In genomic region chr18:55964171-55964570, GRCh38 we compare ENCODE assay signal across 22 cellular contexts.
"Had no signal": no experiment of that assay in that cellular context is flagged by ENCODE, and none has a peak within 500 bp of the region (broad histone marks: within the 10 kb centered on the region; RNA-seq: fewer than 3 reads in every experiment).

No MANE protein-coding gene starts in this region.

- H3K4me1 ChIP-seq: colonic mucosa, esophagus muscularis mucosa, foreskin keratinocyte, gastroesophageal sphincter, heart right ventricle, left lung, lower lobe of right lung had no signal

- H3K27me3 Mint-ChIP-seq: dendritic cell treated with granulocyte-macrophage colony-stimulating factor and Interleukin-4, amounts not matched to agents 40 ng/mL and 50 ng/mL, for 4 days; effector memory CD8-positive, alpha-beta T cell had no signal

- H3K9me3 ChIP-seq: colonic mucosa, esophagus muscularis mucosa, gastroesophageal sphincter, heart right ventricle, left lung, lower lobe of right lung had no signal

- H3K36me3 ChIP-seq: colonic mucosa, esophagus muscularis mucosa, gastroesophageal sphincter, heart right ventricle, left lung, lower lobe of right lung had no signal

- DNase-seq: colonic mucosa; cortex of kidney; effector CD8-positive, alpha-beta T cell; effector memory CD8-positive, alpha-beta T cell; endodermal cell; foreskin keratinocyte; head of caudate nucleus; heart right ventricle; hippocampal formation; left cardiac atrium; left lung; left ventricle myocardium superior; lower lobe of right lung; mesenchymal stem cell; midbrain had no signal

- FAIRE-seq: endothelial cell of umbilical vein, frontal cortex, islet of Langerhans, keratinocyte had no signal

- H3K27ac Mint-ChIP-seq: dendritic cell treated with granulocyte-macrophage colony-stimulating factor and Interleukin-4, amounts not matched to agents 40 ng/mL and 50 ng/mL, for 4 days; effector memory CD8-positive, alpha-beta T cell; endodermal cell had no signal

- H3K27me3 ChIP-seq: colonic mucosa, esophagus muscularis mucosa, foreskin keratinocyte, gastroesophageal sphincter, heart right ventricle, left lung had no signal

- H3K9me3 Mint-ChIP-seq: dendritic cell treated with granulocyte-macrophage colony-stimulating factor and Interleukin-4, amounts not matched to agents 40 ng/mL and 50 ng/mL, for 4 days; endodermal cell had no signal

- H3K4me3 ChIP-seq: colonic mucosa, esophagus muscularis mucosa, gastroesophageal sphincter, heart right ventricle, left lung, lower lobe of right lung had no signal

- ATAC-seq: effector memory CD8-positive, alpha-beta T cell; foreskin keratinocyte; gastroesophageal sphincter; heart right ventricle; left cardiac atrium; left lung; left ventricle myocardium superior; lower lobe of right lung had no signal

- H3K4me3 Mint-ChIP-seq: dendritic cell treated with granulocyte-macrophage colony-stimulating factor and Interleukin-4, amounts not matched to agents 40 ng/mL and 50 ng/mL, for 4 days; effector memory CD8-positive, alpha-beta T cell; endodermal cell had no signal

- H3K27ac ChIP-seq: colonic mucosa, esophagus muscularis mucosa, foreskin keratinocyte, gastroesophageal sphincter, heart right ventricle, left lung, lower lobe of right lung had no signal
